8 cellular contexts compared by ENCODE assay signal in genomic region chr6:4134841-4135664, GRCh38. TPM values are rescaled to one million over a fixed set of nuclear protein-coding genes. Genes with fewer than 3 reads are reported as not detected.
DNase-seq lines count a peak whose midpoint lies in the region; ATAC-seq and TF ChIP-seq lines count a peak whose summit lies in the region.

TSS of gene ECI2 (minus strand) at chr6:4135575. CDS start at chr6:4135560, 15 bp downstream.

- peak within 1 kb of the TSS; percentile 65 for H3K27ac Mint-ChIP-seq in activated naive CD4-positive, alpha-beta T cell treated with anti-CD3 and anti-CD28 coated beads for 36 hours

- H3K9me3 Mint-ChIP-seq in activated naive CD4-positive, alpha-beta T cell treated with anti-CD3 and anti-CD28 coated beads for 36 hours: peaks cover 9% of the 10 kb centered on the region

- peaks cover 14 to 17% of the 10 kb centered on the region in 2 donors for H3K4me1 ChIP-seq in thyroid gland

- CTCF ChIA-PET in activated naive CD4-positive, alpha-beta T cell treated with anti-CD3 and anti-CD28 coated beads for 36 hours (lab: Charles Lee): interaction anchor here (1.2 to 1.4 kb wide), 2 partner anchors 20 to 80 kb away, joined by 4 to 7 read pairs; no protein-coding TSS in a partner anchor

- no peaks in the 10 kb centered on the region for H3K9me3 ChIP-seq in thyroid gland

- WGBS in thyroid gland, 2 donors: 1 to 4% methylated on average over 16 to 27 of the region's 66 CpGs

- peak within 1 kb of the TSS; percentile 74 to 92 (median 91) for H3K27ac ChIP-seq in thyroid gland

- peaks cover 40% of the 10 kb centered on the region for H3K4me1 Mint-ChIP-seq in activated naive CD4-positive, alpha-beta T cell treated with anti-CD3 and anti-CD28 coated beads for 36 hours (ENCODE audit: low read depth)

- no peak for TF ChIP-seq CTCF in thyroid gland (IDR thresholded peaks at IDR 0.05)

- no peaks in the 10 kb centered on the region for H3K27me3 ChIP-seq in thyroid gland

- DNase-seq in CMK (ENCODE audit: low read depth) (peak; percentile 56), RKO (ENCODE audit: low spot score) (peak; percentile 81), globus pallidus (ENCODE audit: low spot score) (peak; percentile 62), occipital lobe (lab: John Stamatoyannopoulos, UW) (peak; percentile 71), thyroid gland (peak; percentile 71 to 74)
- DNase-seq in activated naive CD4-positive, alpha-beta T cell treated with anti-CD3 and anti-CD28 coated beads for 36 hours: peak; percentile 47

- H3K4me3 ChIP-seq in thyroid gland (replicated peaks in 1 of 3): peak within 1 kb of the TSS; percentile 70 to 81 (median 80)

- intact Hi-C loops in activated naive CD4-positive, alpha-beta T cell treated with anti-CD3 and anti-CD28 coated beads for 36 hours (cut with micrococcal nuclease): loop anchor here (1.0 to 10.0 kb wide), 9 partner anchors 114 to 1370 kb away; partner anchors contain the start of genes BPHL, CDYL, FAM50B and PXDC1
- intact Hi-C loops in thyroid gland (cut with DNase I): no loop called here

- H3K36me3 Mint-ChIP-seq in activated naive CD4-positive, alpha-beta T cell treated with anti-CD3 and anti-CD28 coated beads for 36 hours (ENCODE audit: low read depth): peaks cover 21% of the 10 kb centered on the region

- H3K36me3 ChIP-seq in thyroid gland: peaks cover 3 to 7% of the 10 kb centered on the region in 2 donors

- ATAC-seq in GM19452 (IDR thresholded peaks at IDR 0.05; ENCODE audit: unreplicated experiment): peak; percentile 49
- ATAC-seq in HG03565 (IDR thresholded peaks at IDR 0.05; ENCODE audit: unreplicated experiment): peak; percentile 36

- TF ChIP-seq POLR2A in thyroid gland (IDR thresholded peaks at IDR 0.05): peak in 1 of 2 donors; percentile 79

- H3K4me3 Mint-ChIP-seq in activated naive CD4-positive, alpha-beta T cell treated with anti-CD3 and anti-CD28 coated beads for 36 hours: peak within 1 kb of the TSS; percentile 85

- H3K27me3 Mint-ChIP-seq in activated naive CD4-positive, alpha-beta T cell treated with anti-CD3 and anti-CD28 coated beads for 36 hours (ENCODE audit: low read depth): no peaks in the 10 kb centered on the region

RNA-seq across cellular contexts. Expression of gene ECI2, which starts in this region (rescaled TPM):
- total RNA-seq in activated naive CD4-positive, alpha-beta T cell treated with anti-CD3 and anti-CD28 coated beads for 36 hours: 10 to 100 TPM; 30.7 to 32.7 TPM
- total RNA-seq in occipital lobe: 25.6 TPM
- 10 to 100 TPM; 47.8 to 57.4 (median 53.8) TPM for total RNA-seq in thyroid gland

Comparison
In these comparisons a context has a peak if more than half of its experiments do, and no peak if none do; other contexts are left out.
1. Peak in every context shown above with its lines: DNase-seq, ATAC-seq, H3K4me3 ChIP-seq and H3K27ac ChIP-seq.